Comparison of ENCODE assay signal across 8 cellular contexts in genomic region chr1:156281281-156282142, GRCh38. TPM values are rescaled to one million over a fixed set of nuclear protein-coding genes. Genes with fewer than 3 reads are reported as not detected.
DNase-seq lines count a peak whose midpoint lies in the region; ATAC-seq and TF ChIP-seq lines count a peak whose summit lies in the region.

No MANE protein-coding gene starts in this region.

- peak overlapping the region; percentile 62 for H3K4me3 ChIP-seq in CD8-positive, alpha-beta T cell (ENCODE audit: low read depth, low read length)
- peak overlapping the region; percentile 82 to 95 for H3K4me3 ChIP-seq in gastroesophageal sphincter

- H3K4me3 Mint-ChIP-seq in CD8-positive, alpha-beta T cell = peak overlapping the region; percentile 93
- H3K4me3 Mint-ChIP-seq in progenitor cell of endocrine pancreas (ENCODE audit: low read depth) = peak overlapping the region; percentile 88

- ATAC-seq in CD8-positive, alpha-beta T cell = peak; percentile 30
- ATAC-seq in GM21390 (IDR thresholded peaks at IDR 0.05; ENCODE audit: unreplicated experiment) (peak; percentile 36), gastroesophageal sphincter (no peak)

- H3K27me3 ChIP-seq in CD8-positive, alpha-beta T cell (ENCODE audit: insufficient read depth, low read length) = no peaks in the 10 kb centered on the region
- H3K27me3 ChIP-seq in gastroesophageal sphincter = no peaks in the 10 kb centered on the region

- intact Hi-C loops in CD8-positive, alpha-beta T cell (cut with DNase I, micrococcal nuclease) = loop anchor here (1.0 to 5.0 kb wide), 20 partner anchors 14 to 1674 kb away; partner anchors contain the start of genes CCT3 (in 2 of the 2), LAMTOR2 (in 2 of the 2), PMF1 (in 2 of the 2) and TSACC (in 2 of the 2)

- peak in 1 of 7 experiments; percentile 61 for DNase-seq in CD8-positive, alpha-beta T cell
- DNase-seq in NCI-H1694 treated with DMSO at 0.1 percent for 48 hours (lab: John Stamatoyannopoulos, UW) (peak; percentile 32), activated T-cell treated with anti-CD3 and anti-CD28 coated beads for 48 hours (ENCODE audit: low read depth) (peak; percentile 54), progenitor cell of endocrine pancreas (ENCODE audit: low spot score, unreplicated experiment) (no peak), T1000 (lab: John Stamatoyannopoulos, UW) (no peak), NCI-H1930 (lab: John Stamatoyannopoulos, UW) (no peak)

- no peaks in the 10 kb centered on the region for H3K9me3 ChIP-seq in CD8-positive, alpha-beta T cell (ENCODE audit: low read length)
- H3K9me3 ChIP-seq in gastroesophageal sphincter = no peaks in the 10 kb centered on the region

- H3K4me1 Mint-ChIP-seq in CD8-positive, alpha-beta T cell (ENCODE audit: low read depth) = peaks cover 38% of the 10 kb centered on the region
- H3K4me1 Mint-ChIP-seq in progenitor cell of endocrine pancreas (ENCODE audit: low read depth) = peaks cover 28% of the 10 kb centered on the region

- no peak for TF ChIP-seq EP300 in gastroesophageal sphincter (IDR thresholded peaks at IDR 0.05)

- CTCF ChIA-PET in CD8-positive, alpha-beta T cell (lab: Charles Lee) = interaction anchor here (0.7 to 1.8 kb wide), 4 partner anchors 18 to 166 kb away, joined by 3 to 5 read pairs (median 4); no protein-coding TSS in a partner anchor

- peaks cover 21% of the 10 kb centered on the region for H3K36me3 ChIP-seq in CD8-positive, alpha-beta T cell (ENCODE audit: insufficient read depth, low read length)
- H3K36me3 ChIP-seq in gastroesophageal sphincter = peaks cover 0 to 48% of the 10 kb centered on the region in 2 donors

- 16 to 26% methylated on average over 10 to 13 of the region's 20 CpGs for WGBS in gastroesophageal sphincter (ENCODE audit: low coverage in 1 of 2), 2 donors

- H3K9me3 Mint-ChIP-seq in CD8-positive, alpha-beta T cell = no peaks in the 10 kb centered on the region
- no peaks in the 10 kb centered on the region for H3K9me3 Mint-ChIP-seq in progenitor cell of endocrine pancreas (ENCODE audit: low read depth)

- POLR2A ChIA-PET in CD8-positive, alpha-beta T cell (lab: Charles Lee) = interaction anchor here (0.5 to 4.0 kb wide), 7 partner anchors 9 to 153 kb away, joined by 4 to 22 read pairs (median 6); partner anchors contain the start of genes GLMP and PMF1

- peak overlapping the region; percentile 91 for H3K27ac Mint-ChIP-seq in CD8-positive, alpha-beta T cell
- H3K27ac Mint-ChIP-seq in progenitor cell of endocrine pancreas = peak overlapping the region; percentile 96

- TF ChIP-seq CTCF in CD8-positive, alpha-beta T cell (IDR thresholded peaks at IDR 0.05) = no peak
- TF ChIP-seq CTCF in gastroesophageal sphincter (IDR thresholded peaks at IDR 0.05) (no peak), progenitor cell of endocrine pancreas (IDR thresholded peaks at IDR 0.05; ENCODE audit: unreplicated experiment) (no peak)

- peaks cover 28% of the 10 kb centered on the region for H3K4me1 ChIP-seq in CD8-positive, alpha-beta T cell (ENCODE audit: insufficient read depth, low read length)
- peaks cover 4 to 44% (median 17%) of the 10 kb centered on the region in 3 donors for H3K4me1 ChIP-seq in gastroesophageal sphincter

- no peaks in the 10 kb centered on the region for H3K27me3 Mint-ChIP-seq in CD8-positive, alpha-beta T cell (ENCODE audit: low read depth)
- H3K27me3 Mint-ChIP-seq in progenitor cell of endocrine pancreas = no peaks in the 10 kb centered on the region

- peaks cover 42% of the 10 kb centered on the region for H3K36me3 Mint-ChIP-seq in CD8-positive, alpha-beta T cell
- H3K36me3 Mint-ChIP-seq in progenitor cell of endocrine pancreas (ENCODE audit: insufficient read depth) = peaks cover 7% of the 10 kb centered on the region

- TF ChIP-seq POLR2A in gastroesophageal sphincter (IDR thresholded peaks at IDR 0.05) = no peak

- H3K27ac ChIP-seq in CD8-positive, alpha-beta T cell (ENCODE audit: low read depth, low read length) = peak overlapping the region; percentile 38
- peak overlapping the region in 2 of 4 donors; percentile 91 for H3K27ac ChIP-seq in gastroesophageal sphincter

RNA-seq across cellular contexts. Expression of gene SMG5, which starts 1.1 kb away (rescaled TPM):
- total RNA-seq in CD8-positive, alpha-beta T cell = 10 to 100 TPM; 68.9 to 70.2 TPM
- total RNA-seq in gastroesophageal sphincter = 100 to 1,000 TPM in 1 of 4 donors, 10 to 100 TPM in 3; 60.2 to 106 (median 69.1) TPM
- 114 TPM in 2 replicates for total RNA-seq in progenitor cell of endocrine pancreas

RNA-seq across cellular contexts. Expression of gene TMEM79, which starts 2.6 kb away (rescaled TPM):
- total RNA-seq in CD8-positive, alpha-beta T cell = 1 to 10 TPM; 1.1 to 1.5 TPM
- 1 to 10 TPM; 1.6 to 4.7 (median 3.2) TPM for total RNA-seq in gastroesophageal sphincter
- 5.1 and 5.9 TPM in 2 replicates for total RNA-seq in progenitor cell of endocrine pancreas

RNA-seq across cellular contexts. Expression of gene GLMP, which starts 14.0 kb away (rescaled TPM):
- total RNA-seq in CD8-positive, alpha-beta T cell = 10 to 100 TPM; 10.8 to 10.9 TPM
- total RNA-seq in gastroesophageal sphincter (10 to 100 TPM; 31.9 to 53.0 (median 38.6) TPM), progenitor cell of endocrine pancreas (57.1 and 59.3 TPM in 2 replicates)

RNA-seq across cellular contexts. Expression of gene VHLL, which starts 17.6 kb away (rescaled TPM):
- not detected for total RNA-seq in CD8-positive, alpha-beta T cell
- total RNA-seq in gastroesophageal sphincter = not detected
- total RNA-seq in progenitor cell of endocrine pancreas = 0.46 TPM in 1 of 2 replicates, not detected in the other

RNA-seq across cellular contexts. Expression of gene PAQR6, which starts 33.7 kb away (rescaled TPM):
- 1 to 10 TPM; 2.1 to 2.8 TPM for total RNA-seq in CD8-positive, alpha-beta T cell
- total RNA-seq in gastroesophageal sphincter (1 to 10 TPM; 1.2 to 3.4 (median 1.6) TPM), progenitor cell of endocrine pancreas (21.5 and 22.3 TPM in 2 replicates)

Comparison
In these comparisons a context has a peak if more than half of its experiments do, and no peak if none do; other contexts are left out.
1. DNase-seq: peak in NCI-H1694 treated with DMSO at 0.1 percent for 48 hours (single experiment) and activated T-cell treated with anti-CD3 and anti-CD28 coated beads for 48 hours (single experiment); none in progenitor cell of endocrine pancreas (single experiment), T1000 (single experiment) and NCI-H1930 (0 of 2).